20 cellular contexts compared by ENCODE assay signal in genomic region chr1:54889132-54889725, GRCh38. TPM values are rescaled to one million over a fixed set of nuclear protein-coding genes. Genes with fewer than 3 reads are reported as not detected.
DNase-seq lines count a peak whose midpoint lies in the region; ATAC-seq, FAIRE-seq and TF ChIP-seq lines count a peak whose summit lies in the region.
"Had no signal": no experiment of that assay in that cellular context is flagged by ENCODE, and none has a peak within 500 bp of the region (broad histone marks: within the 10 kb centered on the region; RNA-seq: fewer than 3 reads in every experiment).

No MANE protein-coding gene starts in this region.

- no peak for TF ChIP-seq RAD21 in HepG2 (CRISPR knock-in tag; IDR thresholded peaks at IDR 0.05)

- no peak for TF ChIP-seq CTCF in HepG2 (CRISPR knock-in tag; IDR thresholded peaks at IDR 0.05)
- TF ChIP-seq CTCF in right lobe of liver (IDR thresholded peaks at IDR 0.05): no peak
- TF ChIP-seq CTCF in WTC11 (IDR thresholded peaks at IDR 0.05): no peak
- no peak for TF ChIP-seq CTCF in lower lobe of right lung (IDR thresholded peaks at IDR 0.05)
- TF ChIP-seq CTCF in sigmoid colon (IDR thresholded peaks at IDR 0.05): no peak

- TF ChIP-seq POLR2A in HepG2 (IDR thresholded peaks at IDR 0.05; ENCODE audit: insufficient read depth in 1 of 2, low read depth in 2 of 2, low read length in 2 of 2) (no peak), right lobe of liver (IDR thresholded peaks at IDR 0.05) (no peak), GM12891 (IDR thresholded peaks at IDR 0.05; ENCODE audit: low read depth, low read length) (no peak), sigmoid colon (IDR thresholded peaks at IDR 0.05) (no peak)

- no peak overlapping the region for H3K4me3 Mint-ChIP-seq in WTC11

- no peaks in the 10 kb centered on the region; a peak in 1 of 5 replicates for H3K27me3 ChIP-seq in HepG2 (ENCODE audit: control insufficient read depth in 1 of 2, insufficient read depth in 2 of 2, low read length in 2 of 2)
- H3K27me3 ChIP-seq in right lobe of liver: no peaks in the 10 kb centered on the region
- peaks cover 8% of the 10 kb centered on the region for H3K27me3 ChIP-seq in lower lobe of right lung (ENCODE audit: low read depth)
- H3K27me3 ChIP-seq in sigmoid colon: peaks cover 0 to 23% (median 4%) of the 10 kb centered on the region in 3 donors
- H3K27me3 ChIP-seq: BLaER1 treated with 17β-estradiol and CSF1 and Interleukin-3, amounts not matched to agents 10 nM and 100 nM; MG63 had no signal

- in situ Hi-C loops in HepG2 (cut with HindIII; ENCODE audit: extremely low pct_ligation_motif_present, low pct_unique_long_range_greater_than_20kb): no loop called here

- peaks cover under 1% of the 10 kb centered on the region; the same call in 1 of the 2 replicates for H3K9me3 Mint-ChIP-seq in WTC11
- H3K9me3 Mint-ChIP-seq: CD4-positive, alpha-beta T cell had no signal

- H3K4me1 ChIP-seq in HepG2 (ENCODE audit: insufficient read depth, low read length): peaks cover 73% of the 10 kb centered on the region
- H3K4me1 ChIP-seq in right lobe of liver: peaks cover 0 to 28% (median 7%) of the 10 kb centered on the region in 4 donors
- peaks cover 8% of the 10 kb centered on the region for H3K4me1 ChIP-seq in lower lobe of right lung
- H3K4me1 ChIP-seq in sigmoid colon: peaks cover 0 to 22% (median 15%) of the 10 kb centered on the region in 4 donors

- no peak overlapping the region for H3K27ac Mint-ChIP-seq in WTC11
- H3K27ac Mint-ChIP-seq: CD4-positive, alpha-beta T cell had no signal

- FAIRE-seq in HepG2 (lab: Jason Lieb, UNC) (no peak), GM12891 (lab: Jason Lieb, UNC) (no peak)
- FAIRE-seq: A204.1, H54 had no signal

- peaks cover 23% of the 10 kb centered on the region for H4K20me1 ChIP-seq in HepG2 (ENCODE audit: insufficient read depth, low read length)
- H4K20me1 ChIP-seq: BLaER1 treated with 17β-estradiol and CSF1 and Interleukin-3, amounts not matched to agents 10 nM and 100 nM had no signal

- ATAC-seq in HepG2 (no peak), right lobe of liver (no peak), WTC11 (no peak), lower lobe of right lung (no peak)

- H3K4me3 ChIP-seq in HepG2 (replicated peaks in 1 of 3; ENCODE audit: insufficient read depth in 1 of 3, low read depth in 2 of 3, low read length in 3 of 3) (peak overlapping the region in 2 of 3 experiments; percentile 13 to 38; a peak in 1 of 6 replicates), right lobe of liver (no peak overlapping the region), lower lobe of right lung (no peak overlapping the region), sigmoid colon (no peak overlapping the region)
- H3K4me3 ChIP-seq: BLaER1 treated with 17β-estradiol and CSF1 and Interleukin-3, amounts not matched to agents 10 nM and 100 nM; MG63 had no signal

- CTCF ChIA-PET in HepG2 (lab: Yijun Ruan, JAX; ENCODE audit: low intra/inter-chr PET ratio, low total read pairs) (no interaction called here), WTC11 (lab: Charles Lee) (interaction anchor here (0.8 to 5.1 kb wide), 6 partner anchors 17 to 132 kb away, joined by 3 to 43 read pairs (median 17); no protein-coding TSS in a partner anchor)

- DNase-seq in HepG2 (ENCODE audit: low spot score) (no peak), right lobe of liver (no peak), WTC11 (ENCODE audit: low spot score) (no peak), lower lobe of right lung (no peak), GM12891 (ENCODE audit: insufficient read length, low spot score) (no peak), sigmoid colon (no peak), HUDEP-2 (lab: John Stamatoyannopoulos, UW; ENCODE audit: unreplicated experiment in 76 of 76) (no peak)
- DNase-seq: AML-193; CD4-positive, alpha-beta T cell; DMS79; EL; GF-D8; KG1; MG63; NCI-H446; NCI-H524 treated with DMSO at 0.1 percent for 48 hours; SK-N-SH had no signal

- BruUV-seq in HepG2 (replicated peaks; lab: Mats Ljungman, UMichigan): no TSS peak

- H3K4me2 ChIP-seq in HepG2 (ENCODE audit: low read depth, low read length): peak overlapping the region; percentile 64
- H3K4me2 ChIP-seq: BLaER1 treated with 17β-estradiol and CSF1 and Interleukin-3, amounts not matched to agents 10 nM and 100 nM; SK-N-SH had no signal

- H3K4me1 Mint-ChIP-seq in WTC11: peaks cover 33% of the 10 kb centered on the region

- intact Hi-C loops in HepG2 (cut with micrococcal nuclease; ENCODE audit: unreplicated experiment) (loop anchor here (1.0 to 5.0 kb wide), 3 partner anchors 28 to 56 kb away; no protein-coding TSS in a partner anchor), right lobe of liver (cut with DNase I) (no loop called here), lower lobe of right lung (cut with DNase I) (no loop called here), sigmoid colon (cut with DNase I) (no loop called here)

- H3K36me3 ChIP-seq in HepG2 (replicated peaks in 1 of 2; ENCODE audit: control insufficient read depth in 1 of 2, insufficient read depth in 2 of 2, low read length in 2 of 2): peaks cover 0 to 20% of the 10 kb centered on the region in 2 experiments; a peak in 3 of 5 replicates
- no peaks in the 10 kb centered on the region for H3K36me3 ChIP-seq in right lobe of liver
- no peaks in the 10 kb centered on the region for H3K36me3 ChIP-seq in lower lobe of right lung
- H3K36me3 ChIP-seq in sigmoid colon: no peaks in the 10 kb centered on the region
- H3K36me3 ChIP-seq: BLaER1 treated with 17β-estradiol and CSF1 and Interleukin-3, amounts not matched to agents 10 nM and 100 nM had no signal

- WGBS in HepG2 (ENCODE audit: low lambda C conversion rate): 16% methylated on average over 3 of the region's 3 CpGs
- WGBS in right lobe of liver (ENCODE audit: insufficient coverage, low coverage, low lambda C conversion rate, missing lambda C conversion rate): 86% methylated on average over 1 of the region's 3 CpGs
- 73 to 80% methylated on average over 3 of the region's 3 CpGs for WGBS in sigmoid colon, 2 donors

- H3K36me3 Mint-ChIP-seq in WTC11: peaks cover under 1% of the 10 kb centered on the region

- TF ChIP-seq EP300 in HepG2 (IDR thresholded peaks at IDR 0.05; ENCODE audit: low read depth in 2 of 2, low read length in 2 of 2) (no peak; a peak in 1 of 4 replicates), HepG2 (CRISPR knock-in tag; IDR thresholded peaks at IDR 0.05; ENCODE audit: borderline replicate concordance) (no peak), sigmoid colon (IDR thresholded peaks at IDR 0.05) (no peak)

- peak overlapping the region; percentile 62 for H3K9ac ChIP-seq in HepG2 (ENCODE audit: insufficient read depth, low read depth, low read length)
- H3K9ac ChIP-seq: BLaER1 treated with 17β-estradiol and CSF1 and Interleukin-3, amounts not matched to agents 10 nM and 100 nM; SK-N-SH had no signal

- H3K79me2 ChIP-seq in HepG2 (ENCODE audit: insufficient read depth, low read length): peaks cover 34% of the 10 kb centered on the region

- H3K27ac ChIP-seq in HepG2 (ENCODE audit: extremely low read length, insufficient read depth, low read length) (peak overlapping the region; percentile 99), right lobe of liver (peak overlapping the region in 1 of 3 donors; percentile 61), lower lobe of right lung (peak overlapping the region; percentile 79), sigmoid colon (no peak overlapping the region)
- H3K27ac ChIP-seq: BLaER1 treated with 17β-estradiol and CSF1 and Interleukin-3, amounts not matched to agents 10 nM and 100 nM had no signal

- POLR2A ChIA-PET in HepG2 (lab: Yijun Ruan, JAX): interaction anchor here (0.8 to 11.2 kb wide), 14 partner anchors 9 to 164 kb away, joined by 3 to 364 read pairs (median 21); no protein-coding TSS in a partner anchor
- POLR2A ChIA-PET in WTC11 (lab: Charles Lee): no interaction called here

- no peaks in the 10 kb centered on the region for H3K27me3 Mint-ChIP-seq in WTC11 (ENCODE audit: low read depth)

- H3K9me3 ChIP-seq in HepG2 (ENCODE audit: low read length) (no peaks in the 10 kb centered on the region), right lobe of liver (no peaks in the 10 kb centered on the region), lower lobe of right lung (no peaks in the 10 kb centered on the region), sigmoid colon (no peaks in the 10 kb centered on the region)
- H3K9me3 ChIP-seq: MG63, SK-N-SH had no signal

- H2AFZ ChIP-seq in HepG2 (ENCODE audit: low read length): no peak overlapping the region

TF ChIP-seq in WTC11, 78 proteins besides CTCF, POLR2A, EP300 and RAD21 (continues in another document):
- TF ChIP-seq ZNF121 (CRISPR knock-in tag; IDR thresholded peaks at IDR 0.05): 0 out of 2 replicates have a peak, but pooled peaks have one; percentile 58

TF ChIP-seq in GM12891, 5 proteins besides CTCF, POLR2A, EP300 and RAD21 (continues in another document):
- TF ChIP-seq POU2F2 (IDR thresholded peaks at IDR 0.05; ENCODE audit: low read depth, low read length): no peak

RNA-seq across cellular contexts. Expression of gene DHCR24, which starts 2.2 kb away (rescaled TPM):
- total RNA-seq in HepG2 (2016; rRNA removed; fragmentation: Illumina TruSeq; extraction: Trizol): 250 and 448 TPM in 2 replicates
- 49.9 and 51.0 TPM in 2 replicates for total RNA-seq in HepG2 (2016; cell fraction: cytosol; rRNA removed; fragmentation: Illumina TruSeq; extraction: Trizol; ENCODE audit: low read depth)
- total RNA-seq in HepG2 (2016; cell fraction: insoluble cytoplasmic fraction; rRNA removed; fragmentation: Illumina TruSeq; extraction: Trizol): 228 and 439 TPM in 2 replicates
- total RNA-seq in HepG2 (2016; cell fraction: membrane; rRNA removed; fragmentation: Illumina TruSeq; extraction: Trizol): 153 and 157 TPM in 2 replicates
- 410 and 468 TPM in 2 replicates for total RNA-seq in HepG2 (2016; cell fraction: nucleus; rRNA removed; fragmentation: Illumina TruSeq; extraction: Trizol)
- 374 and 484 TPM in 2 replicates for polyA plus RNA-seq in HepG2 (2011; rRNA removed)
- 348 and 453 TPM in 2 replicates for polyA plus RNA-seq in HepG2 (2011; cell fraction: cytosol; rRNA removed)
- 376 and 486 TPM in 2 replicates for polyA plus RNA-seq in HepG2 (2011; cell fraction: nucleus; rRNA removed)
- polyA plus RNA-seq in HepG2 (2012): 453 and 672 TPM in 2 replicates
- polyA plus RNA-seq in HepG2 (2016; cell fraction: cytosol; fragmentation: Illumina TruSeq; extraction: Trizol; ENCODE audit: low read depth): 36.9 and 39.3 TPM in 2 replicates
- 202 and 215 TPM in 2 replicates for polyA plus RNA-seq in HepG2 (2016; cell fraction: insoluble cytoplasmic fraction; fragmentation: Illumina TruSeq; extraction: Trizol; ENCODE audit: low read depth)
- polyA plus RNA-seq in HepG2 (2016; cell fraction: membrane; fragmentation: Illumina TruSeq; extraction: Trizol; ENCODE audit: low read depth): 86.7 and 89.8 TPM in 2 replicates
- 516 and 527 TPM in 2 replicates for polyA plus RNA-seq in HepG2 (2016; cell fraction: nucleus; fragmentation: Illumina TruSeq; extraction: Trizol; ENCODE audit: insufficient read depth, low read depth)
- polyA minus RNA-seq in HepG2 (2011; rRNA and poly(A)+ RNA removed; ENCODE audit: low replicate concordance): 777 and 2,246 TPM in 2 replicates
- 316 and 502 TPM in 2 replicates for polyA minus RNA-seq in HepG2 (2011; cell fraction: cytosol; rRNA and poly(A)+ RNA removed)
- polyA minus RNA-seq in HepG2 (2011; cell fraction: nucleus; rRNA and poly(A)+ RNA removed): 197 and 218 TPM in 2 replicates
- 1,000 to 10,000 TPM in 1 of 6 experiments, 100 to 1,000 TPM in 5; 319 to 1,976 (median 596) TPM for total RNA-seq in right lobe of liver
- total RNA-seq in WTC11 (2021): 300 to 337 TPM (median 336 TPM) in 3 replicates
- total RNA-seq in lower lobe of right lung: 674 TPM
- 59.4 TPM for polyA plus RNA-seq in GM12891 (2012; ENCODE audit: low read depth, missing spikeins)
- 10 to 100 TPM in 1 of 4 donors, 1 to 10 TPM in 3; 4.4 to 22.1 (median 9.0) TPM for total RNA-seq in sigmoid colon
- polyA plus RNA-seq in sigmoid colon: 100 to 1,000 TPM in 1 of 3 donors, 10 to 100 TPM in 2; 12.6 to 194 (median 17.6) TPM

Comparison
In these comparisons a context has a peak if more than half of its experiments do, and no peak if none do; other contexts are left out.
1. H3K4me3 ChIP-seq: peak in HepG2 (2 of 3); none in right lobe of liver (0 of 3), lower lobe of right lung (single experiment) and sigmoid colon (0 of 4).
2. H3K27ac ChIP-seq: peak in HepG2 (single experiment) and lower lobe of right lung (single experiment); none in sigmoid colon (0 of 4).
3. Of the 50 proteins assayed by ChIP-seq in both HepG2 and WTC11: peak only in HepG2: ZBTB43; only in WTC11: none; in both: ZNF121; in neither: 47; mixed calls (peak in some experiments, not most) for 1.